8 cellular contexts compared by ENCODE assay signal in genomic region chr17:56319531-56319930, GRCh38.
A peak's percentile ranks its signal among the peaks of the same experiment; 100 is the strongest.
DNase-seq lines count a peak whose midpoint lies in the region; ATAC-seq lines count a peak whose summit lies in the region.

No MANE protein-coding gene starts in this region.

- H3K23ac ChIP-seq in mesenchymal stem cell (ENCODE audit: low read length in 2 of 2) = no peak overlapping the region

- H3K4me3 ChIP-seq in mesenchymal stem cell (ENCODE audit: insufficient read depth in 1 of 2, low read depth in 1 of 2, low read length in 2 of 2) = no peak overlapping the region

- no peaks in the 10 kb centered on the region for H3K36me3 ChIP-seq in mesenchymal stem cell (ENCODE audit: control insufficient read depth in 1 of 2, insufficient read depth in 2 of 2, low read depth in 1 of 2, low read length in 2 of 2)

- H3K9me3 Mint-ChIP-seq in natural killer cell treated with Interleukin-12 subunit alpha and Interleukin-12 subunit beta and Interleukin-15 and Interleukin-18, amount 100 ng/mL, for 72 hours = no peaks in the 10 kb centered on the region

- no peaks in the 10 kb centered on the region for H3K9me3 ChIP-seq in mesenchymal stem cell (ENCODE audit: control insufficient read depth, low read length)

- peaks cover 7 to 22% of the 10 kb centered on the region in 2 donors for H3K27me3 Mint-ChIP-seq in natural killer cell treated with Interleukin-12 subunit alpha and Interleukin-12 subunit beta and Interleukin-15 and Interleukin-18, amount 100 ng/mL, for 72 hours

- H3K4ac ChIP-seq in mesenchymal stem cell (ENCODE audit: low read depth in 1 of 2, low read length in 2 of 2) = no peak overlapping the region

- no peaks in the 10 kb centered on the region for H3K4me1 Mint-ChIP-seq in natural killer cell treated with Interleukin-12 subunit alpha and Interleukin-12 subunit beta and Interleukin-15 and Interleukin-18, amount 100 ng/mL, for 72 hours (ENCODE audit: low read depth in 2 of 2)

- no peak overlapping the region for H4K91ac ChIP-seq in mesenchymal stem cell (ENCODE audit: low read length)

- H3K79me1 ChIP-seq in mesenchymal stem cell (replicated peaks; ENCODE audit: low read length, poor library complexity, severe bottlenecking) = no peaks in the 10 kb centered on the region

- H3K4me2 ChIP-seq in mesenchymal stem cell (ENCODE audit: low read length, poor library complexity, severe bottlenecking) = no peak overlapping the region

- no peak overlapping the region for H2BK120ac ChIP-seq in mesenchymal stem cell (ENCODE audit: low read depth, low read length)

- H3K14ac ChIP-seq in mesenchymal stem cell (ENCODE audit: low read length in 2 of 2) = no peak overlapping the region

- no peak overlapping the region for H2BK12ac ChIP-seq in mesenchymal stem cell (ENCODE audit: low read length in 2 of 2)

- ATAC-seq in HG03439 (IDR thresholded peaks at IDR 0.05; ENCODE audit: unreplicated experiment) (peak; percentile 79), GM18867 (IDR thresholded peaks at IDR 0.05; ENCODE audit: unreplicated experiment) (no peak)
- ATAC-seq in natural killer cell treated with Interleukin-12 subunit alpha and Interleukin-12 subunit beta and Interleukin-15 and Interleukin-18, amount 100 ng/mL, for 72 hours = no peak

- H3K18ac ChIP-seq in mesenchymal stem cell (ENCODE audit: low read depth in 1 of 2, low read length in 2 of 2) = no peak overlapping the region

- H3K27ac Mint-ChIP-seq in natural killer cell treated with Interleukin-12 subunit alpha and Interleukin-12 subunit beta and Interleukin-15 and Interleukin-18, amount 100 ng/mL, for 72 hours = no peak overlapping the region

- H2AFZ ChIP-seq in mesenchymal stem cell (ENCODE audit: low read depth, low read length) = no peak overlapping the region

- H2AK5ac ChIP-seq in mesenchymal stem cell (ENCODE audit: low read length, severe bottlenecking) = no peak overlapping the region

- H4K8ac ChIP-seq in mesenchymal stem cell (ENCODE audit: low read length) = no peak overlapping the region

- no peaks in the 10 kb centered on the region for H3K4me1 ChIP-seq in mesenchymal stem cell (ENCODE audit: control insufficient read depth, insufficient read depth, low read depth, low read length)

- no peak overlapping the region for H3K27ac ChIP-seq in mesenchymal stem cell (ENCODE audit: low read length, poor library complexity, severe bottlenecking)

- no peak overlapping the region for H2BK15ac ChIP-seq in mesenchymal stem cell (ENCODE audit: low read depth, poor library complexity, severe bottlenecking)

- 86% methylated on average over 1 of the region's 3 CpGs for WGBS in mesenchymal stem cell

- DNase-seq in DMS79 treated with DMSO at 0.1 percent for 48 hours (lab: John Stamatoyannopoulos, UW) (peak; percentile 31), DMS79 (lab: John Stamatoyannopoulos, UW) (no peak), NCI-H748 treated with DMSO at 0.1 percent for 48 hours (lab: John Stamatoyannopoulos, UW) (peak; percentile 8), cerebellar cortex (ENCODE audit: low spot score) (peak; percentile 16), mesenchymal stem cell (peak; percentile 53)
- DNase-seq in natural killer cell treated with Interleukin-12 subunit alpha and Interleukin-12 subunit beta and Interleukin-15 and Interleukin-18, amount 100 ng/mL, for 72 hours (ENCODE audit: low spot score) = no peak

- H3K27me3 ChIP-seq in mesenchymal stem cell (ENCODE audit: control insufficient read depth in 1 of 2, insufficient read depth in 1 of 2, low read length in 2 of 2) = peaks cover 0 to 44% of the 10 kb centered on the region in 2 experiments

- H2BK5ac ChIP-seq in mesenchymal stem cell (ENCODE audit: low read depth, low read length, poor library complexity, severe bottlenecking) = no peak overlapping the region

- no peaks in the 10 kb centered on the region for H3K36me3 Mint-ChIP-seq in natural killer cell treated with Interleukin-12 subunit alpha and Interleukin-12 subunit beta and Interleukin-15 and Interleukin-18, amount 100 ng/mL, for 72 hours

- no peak overlapping the region for H3K9ac ChIP-seq in mesenchymal stem cell (ENCODE audit: low read length)

- no peak overlapping the region for H3K4me3 Mint-ChIP-seq in natural killer cell treated with Interleukin-12 subunit alpha and Interleukin-12 subunit beta and Interleukin-15 and Interleukin-18, amount 100 ng/mL, for 72 hours

Comparison
In these comparisons a context has a peak if more than half of its experiments do, and no peak if none do; other contexts are left out.
1. DNase-seq: peak in DMS79 treated with DMSO at 0.1 percent for 48 hours (single experiment), NCI-H748 treated with DMSO at 0.1 percent for 48 hours (single experiment), cerebellar cortex (single experiment) and mesenchymal stem cell (single experiment); none in DMS79 (single experiment) and natural killer cell treated with Interleukin-12 subunit alpha and Interleukin-12 subunit beta and Interleukin-15 and Interleukin-18, amount 100 ng/mL, for 72 hours (single experiment).